Comparison of ENCODE assay signal across 1 cellular context in the genomic region with DNA sequence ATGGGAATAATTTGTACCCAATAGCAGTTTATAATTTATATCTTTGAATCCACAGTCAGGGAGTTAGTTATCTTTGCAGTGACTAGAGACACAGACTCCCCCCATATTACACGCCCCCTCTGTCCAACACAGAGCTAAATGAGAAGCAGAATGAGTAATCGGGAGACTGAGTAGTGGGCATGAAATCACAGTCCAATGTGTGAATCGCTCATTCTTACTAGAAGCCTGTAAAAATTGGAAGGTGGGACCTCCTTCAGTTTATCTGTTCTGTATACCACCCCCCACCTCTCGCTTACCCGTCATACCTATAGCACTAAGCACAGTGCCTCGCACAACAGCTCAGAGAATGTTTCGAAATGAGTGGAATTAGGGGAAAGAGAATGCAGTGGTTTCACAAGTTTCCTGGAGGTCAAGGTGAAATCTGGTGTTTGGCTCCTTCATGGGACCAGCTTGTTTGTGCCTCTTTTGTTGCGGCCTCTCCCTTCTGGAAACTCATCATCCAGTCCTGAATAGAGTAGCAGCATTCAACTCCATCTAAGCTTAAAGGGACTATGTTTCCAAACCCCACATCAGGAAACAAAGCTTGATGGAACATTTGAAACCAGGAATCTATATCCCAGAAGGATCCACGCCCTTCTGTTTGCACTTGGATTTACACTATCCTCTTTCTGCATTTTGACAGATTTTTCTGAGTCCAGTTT.
TF ChIP-seq lines count a peak whose summit lies in the region.

No MANE protein-coding gene starts in this region.

TF ChIP-seq in IMR-90, 13 proteins besides CTCF, POLR2A, EP300 and RAD21:
- TF ChIP-seq MXI1 (IDR thresholded peaks at IDR 0.05; ENCODE audit: borderline replicate concordance, low read depth, low read length) (no peak), FOS (IDR thresholded peaks at IDR 0.05; ENCODE audit: low read depth, low read length) (no peak), CEBPB (IDR thresholded peaks at IDR 0.05; ENCODE audit: low read depth, low read length) (0 out of 2 replicates have a peak, but pooled peaks have one; percentile 11)
- TF ChIP-seq, protein P1, sequence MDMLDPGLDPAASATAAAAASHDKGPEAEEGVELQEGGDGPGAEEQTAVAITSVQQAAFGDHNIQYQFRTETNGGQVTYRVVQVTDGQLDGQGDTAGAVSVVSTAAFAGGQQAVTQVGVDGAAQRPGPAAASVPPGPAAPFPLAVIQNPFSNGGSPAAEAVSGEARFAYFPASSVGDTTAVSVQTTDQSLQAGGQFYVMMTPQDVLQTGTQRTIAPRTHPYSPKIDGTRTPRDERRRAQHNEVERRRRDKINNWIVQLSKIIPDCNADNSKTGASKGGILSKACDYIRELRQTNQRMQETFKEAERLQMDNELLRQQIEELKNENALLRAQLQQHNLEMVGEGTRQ (IDR thresholded peaks at IDR 0.05; ENCODE audit: low read depth, low read length): no peak
